In genomic region chrX:112841114-112841819, GRCh38 we compare ENCODE assay signal across 1 cellular context.
TF ChIP-seq lines count a peak whose summit lies in the region.

No MANE protein-coding gene starts in this region.

TF ChIP-seq in HEK293, 187 proteins besides CTCF, POLR2A, EP300 and RAD21 (continued from another document):
- TF ChIP-seq ZBTB44 (tag by site-specific recombination; IDR thresholded peaks at IDR 0.05): no peak
- peak; percentile 26 for TF ChIP-seq PATZ1 (tag by site-specific recombination; IDR thresholded peaks at IDR 0.05)
- TF ChIP-seq ZNF544 (tag by site-specific recombination; IDR thresholded peaks at IDR 0.05): no peak
- TF ChIP-seq ZFP37 (tag by site-specific recombination; IDR thresholded peaks at IDR 0.05): no peak
- TF ChIP-seq KLF8 (tag by site-specific recombination; IDR thresholded peaks at IDR 0.05): peak; percentile 36
- no peak for TF ChIP-seq ZNF530 (tag by site-specific recombination; IDR thresholded peaks at IDR 0.05; ENCODE audit: low read depth)
- TF ChIP-seq ZFP3 (tag by site-specific recombination; IDR thresholded peaks at IDR 0.05; ENCODE audit: low read depth): no peak
- TF ChIP-seq KLF9 (tag by site-specific recombination; IDR thresholded peaks at IDR 0.05; ENCODE audit: low read depth): no peak
- no peak for TF ChIP-seq ZNF571 (tag by site-specific recombination; IDR thresholded peaks at IDR 0.05)
- TF ChIP-seq YY1 (tag by site-specific recombination; IDR thresholded peaks at IDR 0.05): no peak
- peak; percentile 33 for TF ChIP-seq ZBTB26 (tag by site-specific recombination; optimal IDR thresholded peaks at IDR 0.05)
- no peak for TF ChIP-seq ZNF658 (tag by site-specific recombination; IDR thresholded peaks at IDR 0.05)
- no peak for TF ChIP-seq ZNF394 (tag by site-specific recombination; IDR thresholded peaks at IDR 0.05; ENCODE audit: borderline replicate concordance)
- TF ChIP-seq PRDM4 (tag by site-specific recombination; IDR thresholded peaks at IDR 0.05): no peak
- TF ChIP-seq ZNF843 (tag by site-specific recombination; IDR thresholded peaks at IDR 0.05): no peak
- no peak for TF ChIP-seq ZSCAN30 (tag by site-specific recombination; IDR thresholded peaks at IDR 0.05)
- no peak for TF ChIP-seq ZNF777 (tag by site-specific recombination; IDR thresholded peaks at IDR 0.05; ENCODE audit: borderline replicate concordance)
TF ChIP-seq in HEK293: peak in this region for 12.
